17 cellular contexts compared by ENCODE assay signal in genomic region chrX:110743679-110744340, GRCh38. TPM values are rescaled to one million over a fixed set of nuclear protein-coding genes. Genes with fewer than 3 reads are reported as not detected.
DNase-seq lines count a peak whose midpoint lies in the region; ATAC-seq and TF ChIP-seq lines count a peak whose summit lies in the region.
"Had no signal": no experiment of that assay in that cellular context is flagged by ENCODE, and none has a peak within 500 bp of the region (broad histone marks: within the 10 kb centered on the region; RNA-seq: fewer than 3 reads in every experiment).

No MANE protein-coding gene starts in this region.

- H3K4me3 ChIP-seq in GM23248 (no peak overlapping the region), gastroesophageal sphincter (no peak overlapping the region)
- no peak overlapping the region for H3K4me3 ChIP-seq in effector memory CD4-positive, alpha-beta T cell (ENCODE audit: insufficient read depth, low read depth, low read length, poor library complexity, severe bottlenecking)
- H3K4me3 ChIP-seq: gastrocnemius medialis, SJCRH30 had no signal

- WGBS in GM23248 (ENCODE audit: low coverage in 1 of 2, low lambda C conversion rate in 2 of 2, missing lambda C conversion rate in 2 of 2), 2 experiments, result 10 to 17% methylated on average over 5 of the region's 5 CpGs
- WGBS in gastroesophageal sphincter (ENCODE audit: low coverage in 1 of 2), 2 donors, result 11 to 35% methylated on average over 4 to 5 of the region's 5 CpGs

- no peak overlapping the region for H3K27ac Mint-ChIP-seq in endothelial cell (ENCODE audit: unreplicated experiment)
- H3K27ac Mint-ChIP-seq: activated T-helper 17 cell treated with anti-CD3 and anti-CD28 coated beads, Interleukin-2, amount 50 U/mL, for 72 hours had no signal

- H3K9me2 ChIP-seq in GM23248 (ENCODE audit: insufficient read depth), result no peaks in the 10 kb centered on the region

- H3K9me3 Mint-ChIP-seq in endothelial cell (ENCODE audit: unreplicated experiment), result no peaks in the 10 kb centered on the region
- H3K9me3 Mint-ChIP-seq: activated T-helper 17 cell treated with anti-CD3 and anti-CD28 coated beads, Interleukin-2, amount 50 U/mL, for 72 hours had no signal

- no peaks in the 10 kb centered on the region for H3K36me3 Mint-ChIP-seq in endothelial cell (ENCODE audit: low read depth, unreplicated experiment)

- no peaks in the 10 kb centered on the region for H3K4me1 Mint-ChIP-seq in endothelial cell (ENCODE audit: unreplicated experiment)
- H3K4me1 Mint-ChIP-seq: activated T-helper 17 cell treated with anti-CD3 and anti-CD28 coated beads, Interleukin-2, amount 50 U/mL, for 72 hours had no signal

- H3K27me3 ChIP-seq in GM23248 (replicated peaks; ENCODE audit: insufficient read depth), result no peaks in the 10 kb centered on the region
- no peaks in the 10 kb centered on the region for H3K27me3 ChIP-seq in gastroesophageal sphincter
- H3K27me3 ChIP-seq in effector memory CD4-positive, alpha-beta T cell (replicated peaks; ENCODE audit: control insufficient read depth, insufficient read depth, low read length, poor library complexity, severe bottlenecking), result no peaks in the 10 kb centered on the region
- H3K27me3 ChIP-seq: gastrocnemius medialis, SJCRH30 had no signal

- TF ChIP-seq EP300 in gastroesophageal sphincter (IDR thresholded peaks at IDR 0.05), result no peak

- H3K27me3 Mint-ChIP-seq in endothelial cell (ENCODE audit: unreplicated experiment), result peaks cover 1% of the 10 kb centered on the region

- H3K27ac ChIP-seq in GM23248 (0 out of 2 replicates have a peak overlapping the region, but pooled peaks have one; percentile 15), gastroesophageal sphincter (peak overlapping the region; percentile 47 to 80 (median 66))
- H3K27ac ChIP-seq in effector memory CD4-positive, alpha-beta T cell (ENCODE audit: insufficient read depth, low read length, poor library complexity, severe bottlenecking), result no peak overlapping the region
- H3K27ac ChIP-seq: gastrocnemius medialis, SJCRH30, WERI-Rb-1 had no signal

- no peak overlapping the region for H2AFZ ChIP-seq in GM23248

- H3K4me1 ChIP-seq in GM23248 (ENCODE audit: insufficient read depth) (peaks cover 23% of the 10 kb centered on the region), gastroesophageal sphincter (peaks cover 0 to 45% (median 0%) of the 10 kb centered on the region in 3 donors)
- H3K4me1 ChIP-seq in effector memory CD4-positive, alpha-beta T cell (ENCODE audit: control insufficient read depth, insufficient read depth, low read length, poor library complexity, severe bottlenecking), result no peaks in the 10 kb centered on the region
- H3K4me1 ChIP-seq: gastrocnemius medialis, SJCRH30 had no signal

- in situ Hi-C loops in GM23248 (cut with MboI), result no loop called here

- H3K79me2 ChIP-seq in GM23248 (ENCODE audit: insufficient read depth), result no peaks in the 10 kb centered on the region

- TF ChIP-seq CTCF in gastroesophageal sphincter (IDR thresholded peaks at IDR 0.05) (no peak), endothelial cell (IDR thresholded peaks at IDR 0.05; ENCODE audit: unreplicated experiment) (no peak)

- H3K36me3 ChIP-seq in GM23248 (ENCODE audit: low read depth), result no peaks in the 10 kb centered on the region
- no peaks in the 10 kb centered on the region for H3K36me3 ChIP-seq in gastroesophageal sphincter
- H3K36me3 ChIP-seq in effector memory CD4-positive, alpha-beta T cell (ENCODE audit: control insufficient read depth, insufficient read depth, low read length), result no peaks in the 10 kb centered on the region
- H3K36me3 ChIP-seq: gastrocnemius medialis, SJCRH30, WERI-Rb-1 had no signal

- H4K20me1 ChIP-seq in GM23248 (ENCODE audit: insufficient read depth), result no peaks in the 10 kb centered on the region

- peak overlapping the region; percentile 12 for H3K4me2 ChIP-seq in GM23248 (ENCODE audit: unreplicated experiment)

- H3F3A ChIP-seq in GM23248 (ENCODE audit: insufficient read depth), result 0 out of 2 replicates have a peak, but pooled peaks cover 11% of the 10 kb centered on the region

- TF ChIP-seq POLR2A in gastroesophageal sphincter (IDR thresholded peaks at IDR 0.05), result no peak

- H3K9me3 ChIP-seq in GM23248 (ENCODE audit: low read depth) (no peaks in the 10 kb centered on the region), gastroesophageal sphincter (no peaks in the 10 kb centered on the region)
- no peaks in the 10 kb centered on the region for H3K9me3 ChIP-seq in effector memory CD4-positive, alpha-beta T cell (ENCODE audit: control insufficient read depth, low read length)
- H3K9me3 ChIP-seq: gastrocnemius medialis, SJCRH30 had no signal

- H3K9ac ChIP-seq in GM23248, result no peak overlapping the region

- peak; percentile 78 for ATAC-seq in GM18511 (IDR thresholded peaks at IDR 0.05; ENCODE audit: unreplicated experiment)
- ATAC-seq in gastroesophageal sphincter, result peak; percentile 50
- ATAC-seq in GM21737 (IDR thresholded peaks at IDR 0.05; ENCODE audit: unreplicated experiment), result no peak
- ATAC-seq: activated T-helper 17 cell treated with anti-CD3 and anti-CD28 coated beads, Interleukin-2, amount 50 U/mL, for 72 hours; gastrocnemius medialis; left ventricle myocardium superior had no signal

- peak; percentile 47 for DNase-seq in GM23248
- DNase-seq in M059J (ENCODE audit: low read depth), result peak; percentile 62
- DNase-seq in endothelial cell (ENCODE audit: low spot score), result no peak
- no peak for DNase-seq in DMS153 (lab: John Stamatoyannopoulos, UW)
- no peak for DNase-seq in effector memory CD4-positive, alpha-beta T cell
- DNase-seq: caudate nucleus, gastrocnemius medialis, left ventricle myocardium superior, NCI-H1105 treated with DMSO at 0.1 percent for 48 hours, NCI-H748 treated with DMSO at 0.1 percent for 48 hours, nucleus accumbens, SJCRH30, WERI-Rb-1 had no signal

- H3K4me3 Mint-ChIP-seq in endothelial cell (ENCODE audit: unreplicated experiment), result no peak overlapping the region
- H3K4me3 Mint-ChIP-seq: activated T-helper 17 cell treated with anti-CD3 and anti-CD28 coated beads, Interleukin-2, amount 50 U/mL, for 72 hours had no signal

RNA-seq across cellular contexts. Expression of gene CHRDL1, which starts 51.8 kb away (rescaled TPM):
- not detected in 2 replicates for total RNA-seq in GM23248 (2014; rRNA removed; shearing (Covaris generic))
- 0.06 TPM in 1 of 2 replicates, not detected in the other for polyA plus RNA-seq in GM23248 (2016; fragmentation: Nextera tagmentation; extraction: Ambion mirVana)
- total RNA-seq in M059J (2014; rRNA removed; shearing (Covaris generic)), result 177 and 249 TPM in 2 replicates
- total RNA-seq in gastroesophageal sphincter, result 100 to 1,000 TPM; 154 to 403 (median 281) TPM
- 0.28 TPM for total RNA-seq in endothelial cell (ENCODE audit: unreplicated experiment)
- total RNA-seq: activated T-helper 17 cell treated with anti-CD3 and anti-CD28 coated beads, Interleukin-2, amount 50 U/mL, for 72 hours had no signal

Comparison
In these comparisons a context has a peak if more than half of its experiments do, and no peak if none do; other contexts are left out.
1. DNase-seq: peak in GM23248 (single experiment) and M059J (single experiment); none in endothelial cell (single experiment), DMS153 (single experiment) and effector memory CD4-positive, alpha-beta T cell (0 of 3).
2. RNA of gene CHRDL1, which starts 51.8 kb away (total RNA-seq): 154 to 403 TPM in gastroesophageal sphincter and 177 to 249 TPM in M059J; 0.28 TPM in endothelial cell (single experiment) and not detected in GM23248; every median in the first group is over 100 times any median in the second.